In genomic region chr5:146877783-146878470, GRCh38 we compare ENCODE assay signal across 8 cellular contexts. TPM values are rescaled to one million over a fixed set of nuclear protein-coding genes. Genes with fewer than 3 reads are reported as not detected.
DNase-seq lines count a peak whose midpoint lies in the region; ATAC-seq and TF ChIP-seq lines count a peak whose summit lies in the region.

No MANE protein-coding gene starts in this region.

- H3K4me1 Mint-ChIP-seq in activated T-cell treated with anti-CD3 and anti-CD28 coated beads, Interleukin-2, amount 50 U/mL, for 72 hours (ENCODE audit: low read depth), result peaks cover 9% of the 10 kb centered on the region
- no peaks in the 10 kb centered on the region for H3K4me1 Mint-ChIP-seq in nephron progenitor cell

- H3K4me1 ChIP-seq in ES-I3 (ENCODE audit: insufficient read depth, low read length) (peaks cover 19% of the 10 kb centered on the region; the same call in 1 of the 2 replicates), uterus (no peaks in the 10 kb centered on the region)

- H3K4me3 Mint-ChIP-seq in activated T-cell treated with anti-CD3 and anti-CD28 coated beads, Interleukin-2, amount 50 U/mL, for 72 hours, result peak overlapping the region; percentile 86 to 89
- peak overlapping the region; percentile 89 for H3K4me3 Mint-ChIP-seq in nephron progenitor cell

- TF ChIP-seq POLR2A in uterus (IDR thresholded peaks at IDR 0.05), result no peak

- peak; percentile 24 to 26 for DNase-seq in activated T-cell treated with anti-CD3 and anti-CD28 coated beads, Interleukin-2, amount 50 U/mL, for 72 hours
- DNase-seq in fibroblast of the aortic adventitia (ENCODE audit: low read depth), result peak; percentile 4
- DNase-seq in nephron progenitor cell, result peak; percentile 70
- DNase-seq in uterus, result peak in 1 of 2 donors; percentile 16
- no peak for DNase-seq in cortex of kidney (lab: John Stamatoyannopoulos, UW)

- peaks cover 44% of the 10 kb centered on the region for H3K27me3 Mint-ChIP-seq in activated T-cell treated with anti-CD3 and anti-CD28 coated beads, Interleukin-2, amount 50 U/mL, for 72 hours (ENCODE audit: low read depth)
- H3K27me3 Mint-ChIP-seq in nephron progenitor cell (ENCODE audit: low read depth, poor library complexity), result peaks cover 87% of the 10 kb centered on the region

- no peak overlapping the region for H3K27ac ChIP-seq in uterus

- no peaks in the 10 kb centered on the region for H3K9me3 Mint-ChIP-seq in activated T-cell treated with anti-CD3 and anti-CD28 coated beads, Interleukin-2, amount 50 U/mL, for 72 hours
- no peaks in the 10 kb centered on the region for H3K9me3 Mint-ChIP-seq in nephron progenitor cell

- H3K27ac Mint-ChIP-seq in activated T-cell treated with anti-CD3 and anti-CD28 coated beads, Interleukin-2, amount 50 U/mL, for 72 hours, result no peak overlapping the region
- H3K27ac Mint-ChIP-seq in nephron progenitor cell, result no peak overlapping the region

- no peaks in the 10 kb centered on the region for H3K36me3 Mint-ChIP-seq in activated T-cell treated with anti-CD3 and anti-CD28 coated beads, Interleukin-2, amount 50 U/mL, for 72 hours (ENCODE audit: insufficient read depth in 2 of 2)
- no peaks in the 10 kb centered on the region for H3K36me3 Mint-ChIP-seq in nephron progenitor cell (ENCODE audit: low read depth)

- peak overlapping the region; percentile 89 for H3K9ac ChIP-seq in ES-I3 (ENCODE audit: low read depth, low read length)

- TF ChIP-seq CTCF in fibroblast of the aortic adventitia (IDR thresholded peaks at IDR 0.05; ENCODE audit: insufficient read depth, low read length) (no peak), nephron progenitor cell (IDR thresholded peaks at IDR 0.05) (no peak), uterus (IDR thresholded peaks at IDR 0.05) (no peak)

- ATAC-seq in HG03521 (IDR thresholded peaks at IDR 0.05; ENCODE audit: unreplicated experiment) (peak; percentile 14), HG03095 (IDR thresholded peaks at IDR 0.05; ENCODE audit: unreplicated experiment) (no peak)
- peak; percentile 57 to 59 for ATAC-seq in activated T-cell treated with anti-CD3 and anti-CD28 coated beads, Interleukin-2, amount 50 U/mL, for 72 hours (replicated peaks in 1 of 2)

- H3K4me3 ChIP-seq in fibroblast of the aortic adventitia (ENCODE audit: low read depth, low read length), result peak overlapping the region; percentile 56
- H3K4me3 ChIP-seq in uterus, result peak overlapping the region; percentile 30 to 39

- H3K27me3 ChIP-seq in uterus, result no peaks in the 10 kb centered on the region

- H3K9me3 ChIP-seq in ES-I3 (ENCODE audit: control insufficient read depth, insufficient read depth, low read length) (no peaks in the 10 kb centered on the region), uterus (no peaks in the 10 kb centered on the region)

- H3K36me3 ChIP-seq in ES-I3 (ENCODE audit: insufficient read depth, low read length), result no peaks in the 10 kb centered on the region
- no peaks in the 10 kb centered on the region for H3K36me3 ChIP-seq in uterus

- intact Hi-C loops in uterus (cut with DNase I; ENCODE audit: low total_unique reads), result no loop called here

RNA-seq across cellular contexts. Expression of gene PPP2R2B, which starts 0.6 kb away (rescaled TPM):
- 1 to 10 TPM in 1 of 2 donors, under 1 TPM in 1; 0.70 to 2.0 TPM for total RNA-seq in activated T-cell treated with anti-CD3 and anti-CD28 coated beads, Interleukin-2, amount 50 U/mL, for 72 hours
- total RNA-seq in fibroblast of the aortic adventitia (ENCODE audit: low replicate concordance), result 1.6 TPM in 1 of 2 replicates, not detected in the other
- total RNA-seq in uterus, result 10 to 100 TPM in 1 of 4 donors, 1 to 10 TPM in 1, under 1 TPM in 1, not detected in 1; 0.26 to 14.8 (median 2.0) TPM
